Comparison of ENCODE assay signal across 8 cellular contexts in genomic region chr14:100306506-100307214, GRCh38. TPM values are rescaled to one million over a fixed set of nuclear protein-coding genes. Genes with fewer than 3 reads are reported as not detected.
DNase-seq lines count a peak whose midpoint lies in the region; ATAC-seq and TF ChIP-seq lines count a peak whose summit lies in the region.

No MANE protein-coding gene starts in this region.

- peak; percentile 64 for DNase-seq in CMK (ENCODE audit: low read depth)
- DNase-seq in HL-60 (ENCODE audit: low read depth in 1 of 2, low spot score in 1 of 2), result peak; percentile 78 to 81
- peak; percentile 87 to 95 for DNase-seq in NOMO-1 (lab: John Stamatoyannopoulos, UW; ENCODE audit: unreplicated experiment in 2 of 2)
- peak; percentile 82 for DNase-seq in activated CD8-positive, alpha-beta memory T cell treated with anti-CD3 and anti-CD28 coated beads, Interleukin-2, amount 50 U/mL, for 4 hours
- DNase-seq in endodermal cell, result peak; percentile 94
- peak; percentile 81 to 83 for DNase-seq in mesothelial cell of epicardium (ENCODE audit: low spot score in 2 of 2, unreplicated experiment in 2 of 2)
- DNase-seq in stimulated activated CD8-positive, alpha-beta memory T cell treated with anti-CD3 and anti-CD28 coated beads, Interleukin-15, amount 100 ng/mL, for 1 hour (ENCODE audit: low read depth), result peak; percentile 42

- peak overlapping the region; percentile 94 for H3K27ac ChIP-seq in HL-60 (replicated peaks)
- H3K27ac ChIP-seq in endodermal cell (ENCODE audit: low read depth, low read length), result peak overlapping the region; percentile 92

- H3K36me3 ChIP-seq in endodermal cell (ENCODE audit: control insufficient read depth, insufficient read depth, low read length), result peaks cover 23% of the 10 kb centered on the region

- H3K4me3 Mint-ChIP-seq in endodermal cell (peak overlapping the region; percentile 91), mesothelial cell of epicardium (peak overlapping the region; percentile 89)

- 0% methylated on average over 13 to 97 of the region's 97 CpGs for WGBS in endodermal cell (ENCODE audit: insufficient coverage in 1 of 2, insufficient read length in 1 of 2), 2 experiments

- H3K36me3 Mint-ChIP-seq in endodermal cell (ENCODE audit: low read depth) (peaks cover 15% of the 10 kb centered on the region), mesothelial cell of epicardium (peaks cover 1% of the 10 kb centered on the region)

- H3K4me3 ChIP-seq in HL-60 (replicated peaks; ENCODE audit: insufficient read depth, low read length), result peak overlapping the region; percentile 77
- H3K4me3 ChIP-seq in endodermal cell (ENCODE audit: low read length), result peak overlapping the region; percentile 94

- no peaks in the 10 kb centered on the region for H3K9me3 ChIP-seq in endodermal cell (ENCODE audit: control insufficient read depth, low read length)

- H3K4me1 ChIP-seq in endodermal cell (ENCODE audit: control insufficient read depth, insufficient read depth, low read length), result peaks cover 23% of the 10 kb centered on the region

- no peaks in the 10 kb centered on the region for H3K9me3 Mint-ChIP-seq in endodermal cell
- no peaks in the 10 kb centered on the region for H3K9me3 Mint-ChIP-seq in mesothelial cell of epicardium

- TF ChIP-seq CTCF in HL-60 (IDR thresholded peaks at IDR 0.05; ENCODE audit: insufficient read depth, low read length) (no peak), endodermal cell (conservative IDR thresholded peaks at IDR 0.05) (no peak), mesothelial cell of epicardium (IDR thresholded peaks at IDR 0.05; ENCODE audit: unreplicated experiment) (no peak)

- H3K27ac Mint-ChIP-seq in endodermal cell (peak overlapping the region; percentile 93), mesothelial cell of epicardium (peak overlapping the region; percentile 59)

- H3K9ac ChIP-seq in endodermal cell (ENCODE audit: extremely low read depth, low read length, poor library complexity, severe bottlenecking), result peak overlapping the region; percentile 91

- no peaks in the 10 kb centered on the region for H3K27me3 ChIP-seq in HL-60 (ENCODE audit: insufficient read depth, poor library complexity, severe bottlenecking)
- no peaks in the 10 kb centered on the region for H3K27me3 ChIP-seq in endodermal cell (ENCODE audit: control insufficient read depth, insufficient read depth, low read length, poor library complexity, severe bottlenecking)

- ATAC-seq in GM19468 (IDR thresholded peaks at IDR 0.05; ENCODE audit: extremely low read depth, unreplicated experiment), result peak; percentile 66

- H3K4me1 Mint-ChIP-seq in endodermal cell, result peaks cover 32% of the 10 kb centered on the region
- peaks cover 25% of the 10 kb centered on the region for H3K4me1 Mint-ChIP-seq in mesothelial cell of epicardium

- H3K27me3 Mint-ChIP-seq in endodermal cell (ENCODE audit: insufficient read depth) (no peaks in the 10 kb centered on the region), mesothelial cell of epicardium (ENCODE audit: low read depth) (no peaks in the 10 kb centered on the region)

RNA-seq across cellular contexts. Expression of gene SLC25A29, which starts 0.4 kb away (rescaled TPM):
- total RNA-seq in endodermal cell, result 100 to 1,000 TPM; 234 to 263 TPM
- polyA plus RNA-seq in endodermal cell (2013, experiment 1 of 2), result 114 TPM
- 95.7 TPM for polyA plus RNA-seq in endodermal cell (2013, experiment 2 of 2)
- total RNA-seq in mesothelial cell of epicardium, result 102 to 103 TPM (median 102 TPM) in 3 replicates

RNA-seq across cellular contexts. Expression of gene SLC25A47, which starts 16.5 kb away (rescaled TPM):
- total RNA-seq in endodermal cell, result not detected
- polyA plus RNA-seq in endodermal cell (2013, experiment 1 of 2), result not detected
- polyA plus RNA-seq in endodermal cell (2013, experiment 2 of 2), result not detected
- total RNA-seq in mesothelial cell of epicardium, result 0.14 TPM in 1 of 3 replicates, not detected in the others

Comparison
In these comparisons a context has a peak if more than half of its experiments do, and no peak if none do; other contexts are left out.
1. Peak in every context shown above with its lines: DNase-seq, ATAC-seq, H3K4me3 ChIP-seq and H3K27ac ChIP-seq.
2. DNase-seq: peak in every context shown above with its lines; median percentile 94 in endodermal cell; 91 in NOMO-1; 82 in activated CD8-positive, alpha-beta memory T cell treated with anti-CD3 and anti-CD28 coated beads, Interleukin-2, amount 50 U/mL, for 4 hours; 82 in mesothelial cell of epicardium; 80 in HL-60; 64 in CMK; 42 in stimulated activated CD8-positive, alpha-beta memory T cell treated with anti-CD3 and anti-CD28 coated beads, Interleukin-15, amount 100 ng/mL, for 1 hour.